8 cellular contexts compared by ENCODE assay signal in genomic region chr19:10654610-10655456, GRCh38. TPM values are rescaled to one million over a fixed set of nuclear protein-coding genes. Genes with fewer than 3 reads are reported as not detected.
DNase-seq lines count a peak whose midpoint lies in the region; ATAC-seq and TF ChIP-seq lines count a peak whose summit lies in the region.

No MANE protein-coding gene starts in this region.

- H2AFZ ChIP-seq in GM23248: no peak overlapping the region

- H3K4me3 ChIP-seq in GM23248 (peak overlapping the region; percentile 82), left lung (peak overlapping the region; percentile 93 to 96)

- TF ChIP-seq CTCF in VCaP (conservative IDR thresholded peaks at IDR 0.05): no peak
- no peak for TF ChIP-seq CTCF in left lung (IDR thresholded peaks at IDR 0.05)

- H3K9ac ChIP-seq in GM23248: peak overlapping the region; percentile 98

- H3K27me3 ChIP-seq in GM23248 (replicated peaks; ENCODE audit: insufficient read depth): no peaks in the 10 kb centered on the region
- no peaks in the 10 kb centered on the region for H3K27me3 ChIP-seq in left lung

- intact Hi-C loops in left lung (cut with DNase I): no loop called here

- no peaks in the 10 kb centered on the region for H3K9me2 ChIP-seq in GM23248 (ENCODE audit: insufficient read depth)

- H3K36me3 ChIP-seq in GM23248 (ENCODE audit: low read depth) (0 out of 2 replicates have a peak, but pooled peaks cover 3% of the 10 kb centered on the region), left lung (peaks cover 0 to 9% of the 10 kb centered on the region in 2 donors)

- H3K4me1 ChIP-seq in GM23248 (ENCODE audit: insufficient read depth): peaks cover 8% of the 10 kb centered on the region
- peaks cover 25 to 58% of the 10 kb centered on the region in 2 donors for H3K4me1 ChIP-seq in left lung

- peaks cover 36% of the 10 kb centered on the region for H3F3A ChIP-seq in GM23248 (ENCODE audit: insufficient read depth)

- H3K79me2 ChIP-seq in GM23248 (ENCODE audit: insufficient read depth): peaks cover 62% of the 10 kb centered on the region

- peak; percentile 7 for ATAC-seq in left lung
- no peak for ATAC-seq in GM18517 (IDR thresholded peaks at IDR 0.05; ENCODE audit: unreplicated experiment)

- no peaks in the 10 kb centered on the region for H3K9me3 ChIP-seq in GM23248 (ENCODE audit: low read depth)
- no peaks in the 10 kb centered on the region for H3K9me3 ChIP-seq in left lung

- 1% methylated on average over 40 to 63 of the region's 73 CpGs for WGBS in GM23248 (ENCODE audit: low coverage in 1 of 2, low lambda C conversion rate in 2 of 2, missing lambda C conversion rate in 2 of 2), 2 experiments

- in situ Hi-C loops in GM23248 (cut with MboI): no loop called here

- peaks cover 24% of the 10 kb centered on the region for H4K20me1 ChIP-seq in GM23248 (ENCODE audit: insufficient read depth)

- peak overlapping the region; percentile 84 for H3K27ac ChIP-seq in GM23248
- peak overlapping the region; percentile 95 for H3K27ac ChIP-seq in VCaP
- H3K27ac ChIP-seq in cingulate gyrus (ENCODE audit: low read depth, low read length): peak overlapping the region; percentile 96
- H3K27ac ChIP-seq in left lung: peak overlapping the region; percentile 94 to 98

- peak overlapping the region; percentile 98 for H3K4me2 ChIP-seq in GM23248 (ENCODE audit: unreplicated experiment)

- DNase-seq in DMS79 treated with DMSO at 0.1 percent for 48 hours (lab: John Stamatoyannopoulos, UW) (peak; percentile 84), GM23248 (peak; percentile 76), NAMALWA (ENCODE audit: low spot score) (peak; percentile 65), left lung (peak; percentile 56 to 85)
- DNase-seq in stimulated activated CD4-positive, alpha-beta T cell treated with anti-CD3 and anti-CD28 coated beads, Interleukin-4, amount 100 ng/mL, for 48 hours (ENCODE audit: low read depth in 2 of 2): peak; percentile 44 to 58

RNA-seq across cellular contexts. Expression of gene ILF3, which starts 0.7 kb away (rescaled TPM):
- total RNA-seq in GM23248 (2014; rRNA removed; shearing (Covaris generic)): 75.5 and 93.2 TPM in 2 replicates
- 80.1 and 81.6 TPM in 2 replicates for polyA plus RNA-seq in GM23248 (2016; fragmentation: Nextera tagmentation; extraction: Ambion mirVana)
- total RNA-seq in left lung: 100 to 1,000 TPM; 161 to 257 TPM

RNA-seq across cellular contexts. Expression of gene SLC44A2, which starts 29.5 kb away (rescaled TPM):
- 17.4 and 41.1 TPM in 2 replicates for total RNA-seq in GM23248 (2014; rRNA removed; shearing (Covaris generic))
- polyA plus RNA-seq in GM23248 (2016; fragmentation: Nextera tagmentation; extraction: Ambion mirVana): 44.5 and 48.6 TPM in 2 replicates
- total RNA-seq in left lung: 100 to 1,000 TPM; 214 to 255 TPM

RNA-seq across cellular contexts. Expression of gene QTRT1, which starts 46.4 kb away (rescaled TPM):
- 33.2 and 42.2 TPM in 2 replicates for total RNA-seq in GM23248 (2014; rRNA removed; shearing (Covaris generic))
- 42.7 and 49.0 TPM in 2 replicates for polyA plus RNA-seq in GM23248 (2016; fragmentation: Nextera tagmentation; extraction: Ambion mirVana)
- 10 to 100 TPM; 29.0 to 40.9 TPM for total RNA-seq in left lung
